ENCODE assay signal across 22 cellular contexts in the genomic region with DNA sequence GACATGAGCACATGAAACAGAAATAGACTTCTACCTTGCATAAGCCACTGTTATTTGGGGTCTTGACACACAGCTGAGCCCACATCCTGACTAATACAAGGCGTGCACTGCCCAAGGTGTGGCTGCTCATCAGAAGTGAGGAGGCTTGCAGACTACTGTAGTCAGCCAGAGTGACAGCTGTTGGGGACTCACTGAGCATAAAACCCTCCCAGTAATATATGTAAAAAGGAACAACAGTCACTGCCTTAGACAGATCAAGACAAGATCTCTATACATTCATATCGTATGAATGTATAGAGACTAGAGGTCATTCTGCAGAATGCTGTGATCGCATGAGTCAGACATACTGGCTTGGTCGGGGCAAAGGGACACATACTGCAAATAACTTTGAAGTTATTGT. TPM values are rescaled to one million over a fixed set of nuclear protein-coding genes. Genes with fewer than 3 reads are reported as not detected.
DNase-seq lines count a peak whose midpoint lies in the region; ATAC-seq and TF ChIP-seq lines count a peak whose summit lies in the region.
"Had no signal": no experiment of that assay in that cellular context is flagged by ENCODE, and none has a peak within 500 bp of the region (broad histone marks: within the 10 kb centered on the region; RNA-seq: fewer than 3 reads in every experiment).

No MANE protein-coding gene starts in this region.

- CTCF ChIA-PET in activated CD8-positive, alpha-beta T cell treated with anti-CD3 and anti-CD28 coated beads, Interleukin-2, amount 10 ng/mL, durations not matched to agents 7 days and 5 days (lab: Charles Lee), result interaction anchor here (2.6 kb wide), 1 partner anchor 12 kb away, joined by 11 read pairs; a partner anchor contains a TSS

- no peaks in the 10 kb centered on the region for H3K9me3 Mint-ChIP-seq in activated CD8-positive, alpha-beta T cell treated with anti-CD3 and anti-CD28 coated beads, Interleukin-2, amount 10 ng/mL, durations not matched to agents 7 days and 5 days (ENCODE audit: insufficient read depth)
- no peaks in the 10 kb centered on the region for H3K9me3 Mint-ChIP-seq in progenitor cell of endocrine pancreas (ENCODE audit: low read depth)
- H3K9me3 Mint-ChIP-seq: activated B cell treated with CpG ODN at 0.5 μM for 24 hours; brain; naive thymus-derived CD4-positive, alpha-beta T cell had no signal

- no peak for TF ChIP-seq CTCF in GM12865 (IDR thresholded peaks at IDR 0.05; ENCODE audit: insufficient read depth, low read depth, low read length, missing control alignments)
- no peak for TF ChIP-seq CTCF in progenitor cell of endocrine pancreas (IDR thresholded peaks at IDR 0.05; ENCODE audit: unreplicated experiment)

- DNase-seq in GM12865 (ENCODE audit: low read depth), result peak; percentile 38
- no peak for DNase-seq in activated CD8-positive, alpha-beta T cell treated with anti-CD3 and anti-CD28 coated beads, Interleukin-2, amount 10 ng/mL, durations not matched to agents 7 days and 5 days
- peak; percentile 84 for DNase-seq in myocyte (ENCODE audit: low read depth)
- DNase-seq in progenitor cell of endocrine pancreas (ENCODE audit: low spot score, unreplicated experiment), result no peak
- no peak for DNase-seq in GM19238 (ENCODE audit: insufficient read length, low spot score)
- DNase-seq: activated B cell treated with CpG ODN at 0.5 μM for 24 hours; activated CD8-positive, alpha-beta memory T cell treated with anti-CD3 and anti-CD28 coated beads, Interleukin-2, amount 50 U/mL, for 48 hours; activated naive CD4-positive, alpha-beta T cell treated with Interleukin-2 at 50 U/mL for 16 hours; esophagus squamous epithelium; heart left ventricle; islet precursor cell; naive thymus-derived CD4-positive, alpha-beta T cell; NCI-H1930; NCI-H510A treated with DMSO at 0.1 percent for 48 hours; posterior cingulate gyrus; SJCRH30; spleen; tibial artery had no signal

- peaks cover 14% of the 10 kb centered on the region for H3K4me1 Mint-ChIP-seq in activated CD8-positive, alpha-beta T cell treated with anti-CD3 and anti-CD28 coated beads, Interleukin-2, amount 10 ng/mL, durations not matched to agents 7 days and 5 days (ENCODE audit: low read depth)
- no peaks in the 10 kb centered on the region for H3K4me1 Mint-ChIP-seq in progenitor cell of endocrine pancreas (ENCODE audit: low read depth)

- ATAC-seq in HG02870 (IDR thresholded peaks at IDR 0.05; ENCODE audit: unreplicated experiment) (peak; percentile 59), GM21723 (IDR thresholded peaks at IDR 0.05; ENCODE audit: unreplicated experiment) (no peak)
- ATAC-seq in activated CD8-positive, alpha-beta T cell treated with anti-CD3 and anti-CD28 coated beads, Interleukin-2, amount 10 ng/mL, durations not matched to agents 7 days and 5 days, result peak; percentile 45
- ATAC-seq: naive thymus-derived CD4-positive, alpha-beta T cell had no signal

- H3K4me3 ChIP-seq in GM12865 (ENCODE audit: low read depth, low read length), result no peak overlapping the region
- H3K4me3 ChIP-seq: BLaER1, esophagus squamous epithelium, heart left ventricle, SJCRH30, spleen, tibial artery had no signal

- POLR2A ChIA-PET in activated CD8-positive, alpha-beta T cell treated with anti-CD3 and anti-CD28 coated beads, Interleukin-2, amount 10 ng/mL, durations not matched to agents 7 days and 5 days (lab: Charles Lee), result no interaction called here

- H3K27me3 Mint-ChIP-seq in activated CD8-positive, alpha-beta T cell treated with anti-CD3 and anti-CD28 coated beads, Interleukin-2, amount 10 ng/mL, durations not matched to agents 7 days and 5 days (ENCODE audit: low read depth), result peaks cover 40% of the 10 kb centered on the region
- H3K27me3 Mint-ChIP-seq in progenitor cell of endocrine pancreas, result peaks cover 31% of the 10 kb centered on the region
- H3K27me3 Mint-ChIP-seq: brain had no signal

- H3K4me3 Mint-ChIP-seq in activated CD8-positive, alpha-beta T cell treated with anti-CD3 and anti-CD28 coated beads, Interleukin-2, amount 10 ng/mL, durations not matched to agents 7 days and 5 days, result no peak overlapping the region
- no peak overlapping the region for H3K4me3 Mint-ChIP-seq in progenitor cell of endocrine pancreas (ENCODE audit: low read depth)
- H3K4me3 Mint-ChIP-seq: activated B cell treated with CpG ODN at 0.5 μM for 24 hours; brain; naive thymus-derived CD4-positive, alpha-beta T cell had no signal

- H3K36me3 Mint-ChIP-seq in activated CD8-positive, alpha-beta T cell treated with anti-CD3 and anti-CD28 coated beads, Interleukin-2, amount 10 ng/mL, durations not matched to agents 7 days and 5 days (ENCODE audit: low read depth), result no peaks in the 10 kb centered on the region
- H3K36me3 Mint-ChIP-seq in progenitor cell of endocrine pancreas (ENCODE audit: insufficient read depth), result no peaks in the 10 kb centered on the region
- H3K36me3 Mint-ChIP-seq: brain; naive thymus-derived CD4-positive, alpha-beta T cell had no signal

- no peak overlapping the region for H3K27ac Mint-ChIP-seq in activated CD8-positive, alpha-beta T cell treated with anti-CD3 and anti-CD28 coated beads, Interleukin-2, amount 10 ng/mL, durations not matched to agents 7 days and 5 days
- H3K27ac Mint-ChIP-seq in progenitor cell of endocrine pancreas, result no peak overlapping the region
- H3K27ac Mint-ChIP-seq: activated B cell treated with CpG ODN at 0.5 μM for 24 hours; brain; naive thymus-derived CD4-positive, alpha-beta T cell had no signal

RNA-seq across cellular contexts. Expression of a gene that starts 4.1 kb away (rescaled TPM):
- total RNA-seq in activated CD8-positive, alpha-beta T cell treated with anti-CD3 and anti-CD28 coated beads, Interleukin-2, amount 10 ng/mL, durations not matched to agents 7 days and 5 days, result not detected
- total RNA-seq in myocyte (not detected in 2 replicates), progenitor cell of endocrine pancreas (not detected in 2 replicates)
- 0.16 TPM for polyA plus RNA-seq in myocyte (2012)
- total RNA-seq: activated B cell treated with CpG ODN at 0.5 μM for 24 hours; esophagus squamous epithelium; naive thymus-derived CD4-positive, alpha-beta T cell; SJCRH30 had no signal
- polyA plus RNA-seq: naive thymus-derived CD4-positive, alpha-beta T cell had no signal

RNA-seq across cellular contexts. Expression of a gene that starts 12.2 kb away (rescaled TPM):
- total RNA-seq in activated CD8-positive, alpha-beta T cell treated with anti-CD3 and anti-CD28 coated beads, Interleukin-2, amount 10 ng/mL, durations not matched to agents 7 days and 5 days, result 10 to 100 TPM in 1 of 2 experiments, 1 to 10 TPM in 1; 9.6 to 11.6 TPM
- total RNA-seq in myocyte (18.3 and 19.9 TPM in 2 replicates), progenitor cell of endocrine pancreas (15.7 and 19.2 TPM in 2 replicates)
- 28.2 TPM for polyA plus RNA-seq in myocyte (2012)

Comparison
In these comparisons a context has a peak if more than half of its experiments do, and no peak if none do; other contexts are left out.
1. DNase-seq: peak in GM12865 (single experiment) and myocyte (single experiment); none in activated CD8-positive, alpha-beta T cell treated with anti-CD3 and anti-CD28 coated beads, Interleukin-2, amount 10 ng/mL, durations not matched to agents 7 days and 5 days (single experiment), progenitor cell of endocrine pancreas (single experiment) and GM19238 (single experiment).